In the genomic region with DNA sequence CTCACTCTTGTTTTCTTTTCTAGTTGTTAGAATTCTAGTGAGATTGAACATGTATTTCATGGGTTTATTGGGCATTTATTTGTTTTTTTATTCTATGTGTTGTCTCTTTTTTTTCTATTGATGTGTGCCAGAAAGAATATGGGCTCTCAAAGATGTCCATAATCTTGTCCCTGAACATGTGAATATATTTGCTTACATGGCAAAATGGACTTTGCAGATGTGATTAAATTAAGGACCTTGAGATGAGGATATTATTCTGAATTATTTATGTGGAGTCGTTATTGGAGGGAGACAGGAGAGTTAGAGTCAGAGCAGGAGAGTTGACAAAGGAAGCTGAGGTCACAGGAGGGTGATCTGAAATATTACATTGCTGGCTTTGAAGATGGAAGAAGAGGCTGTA, we compare ENCODE assay signal across 31 cellular contexts.
"Had no signal": no experiment of that assay in that cellular context is flagged by ENCODE, and none has a peak within 500 bp of the region (broad histone marks: within the 10 kb centered on the region; RNA-seq: fewer than 3 reads in every experiment).

No MANE protein-coding gene starts in this region.

- FAIRE-seq: urothelium cell line had no signal

- H3K36me3 ChIP-seq: neural progenitor cell, ovary, spleen, suprapubic skin, tibial artery, transverse colon, vagina had no signal

- H3K9me3 ChIP-seq: ovary, psoas muscle, spleen, suprapubic skin, testis, tibial artery, transverse colon, vagina had no signal

- DNase-seq: naive thymus-derived CD8-positive, alpha-beta T cell; occipital lobe; ovary; posterior cingulate gyrus; psoas muscle; right cardiac atrium; spleen; stimulated activated CD4-positive, alpha-beta T cell treated with anti-CD3 and anti-CD28 coated beads, Interleukin-12 subunit alpha, Interleukin-12 subunit beta, amount 100 ng/mL, for 4 hours; stimulated activated CD4-positive, alpha-beta T cell treated with anti-CD3 and anti-CD28 coated beads, Interleukin-1b, Interleukin-23, amount 100 ng/mL, for 48 hours; stimulated activated CD4-positive, alpha-beta T cell treated with anti-CD3 and anti-CD28 coated beads, Interleukin-4, amount 100 ng/mL, for 1 hour; stimulated activated CD4-positive, alpha-beta T cell treated with anti-CD3 and anti-CD28 coated beads, Interleukin-4, amount 100 ng/mL, for 4 hours; stimulated activated CD8-positive, alpha-beta memory T cell treated with anti-CD3 and anti-CD28 coated beads, Interleukin-4, amount 100 ng/mL, for 48 hours; stimulated activated naive CD4-positive, alpha-beta T cell; stimulated activated naive CD8-positive, alpha-beta T cell treated with anti-CD3 and anti-CD28 coated beads, Interleukin-15, amount 100 ng/mL, for 72 hours; stimulated activated naive CD8-positive, alpha-beta T cell treated with anti-CD3 and anti-CD28 coated beads, Interleukin-15, Interleukin-2, amounts not matched to agents 100 U/mL and 50 U/mL, for 24 hours; substantia nigra; testis; tibial artery; transverse colon had no signal

- H3K4me3 ChIP-seq: neural progenitor cell, ovary, psoas muscle, skin epidermis, smooth muscle cell, spleen, suprapubic skin, testis, tibial artery, transverse colon, vagina had no signal

- H3K27ac Mint-ChIP-seq: natural killer cell treated with Interleukin-12 subunit alpha and Interleukin-12 subunit beta and Interleukin-15 and Interleukin-18, amount 100 ng/mL, for 72 hours; neural progenitor cell; progenitor cell of endocrine pancreas; stimulated activated memory B cell treated with anti-CD40 and anti-IgM and Interleukin-4, amounts not matched to agents 10 μg/mL and 1 μg/mL and 100 μg/mL, for 72 hours; stimulated activated naive CD8-positive, alpha-beta T cell treated with anti-CD3 and anti-CD28 coated beads, Interleukin-15, amount 100 ng/mL, for 72 hours; type B pancreatic cell had no signal

- H3K79me2 ChIP-seq: parathyroid adenoma had no signal

- H3K4me1 ChIP-seq: neural progenitor cell, parathyroid adenoma, psoas muscle, testis, tibial artery, transverse colon, vagina had no signal

- H3K4me1 Mint-ChIP-seq: neural progenitor cell; stimulated activated naive CD8-positive, alpha-beta T cell treated with anti-CD3 and anti-CD28 coated beads, Interleukin-15, amount 100 ng/mL, for 72 hours had no signal

- H3K36me3 Mint-ChIP-seq: naive thymus-derived CD8-positive, alpha-beta T cell; natural killer cell treated with Interleukin-12 subunit alpha and Interleukin-12 subunit beta and Interleukin-15 and Interleukin-18, amount 100 ng/mL, for 72 hours; neural progenitor cell; stimulated activated memory B cell treated with anti-CD40 and anti-IgM and Interleukin-4, amounts not matched to agents 10 μg/mL and 1 μg/mL and 100 μg/mL, for 72 hours; type B pancreatic cell had no signal

- H3K27me3 ChIP-seq: neural progenitor cell, ovary, spleen, suprapubic skin, testis, tibial artery, transverse colon, vagina had no signal

- H3K4me2 ChIP-seq: neural progenitor cell, smooth muscle cell had no signal

- H3K9ac ChIP-seq: neural progenitor cell, parathyroid adenoma had no signal

- H2AFZ ChIP-seq: neural progenitor cell, parathyroid adenoma had no signal

- H3K27me3 Mint-ChIP-seq: progenitor cell of endocrine pancreas, type B pancreatic cell had no signal

- H3K27ac ChIP-seq: neural progenitor cell, ovary, parathyroid adenoma, psoas muscle, skin epidermis, spleen, suprapubic skin, testis, tibial artery, transverse colon, vagina had no signal

- ATAC-seq: naive thymus-derived CD8-positive, alpha-beta T cell; natural killer cell treated with Interleukin-12 subunit alpha and Interleukin-12 subunit beta and Interleukin-15 and Interleukin-18, amount 100 ng/mL, for 72 hours; psoas muscle; right cardiac atrium; sciatic nerve; stimulated activated memory B cell treated with anti-CD40 and anti-IgM and Interleukin-4, amounts not matched to agents 10 μg/mL and 1 μg/mL and 100 μg/mL, for 72 hours; stimulated activated naive CD8-positive, alpha-beta T cell treated with anti-CD3 and anti-CD28 coated beads, Interleukin-15, amount 100 ng/mL, for 72 hours; stimulated activated naive CD8-positive, alpha-beta T cell treated with anti-CD3 and anti-CD28 coated beads, Interleukin-15, Interleukin-2, amounts not matched to agents 100 U/mL and 50 U/mL, for 24 hours had no signal

- H3K9me3 Mint-ChIP-seq: natural killer cell treated with Interleukin-12 subunit alpha and Interleukin-12 subunit beta and Interleukin-15 and Interleukin-18, amount 100 ng/mL, for 72 hours; stimulated activated memory B cell treated with anti-CD40 and anti-IgM and Interleukin-4, amounts not matched to agents 10 μg/mL and 1 μg/mL and 100 μg/mL, for 72 hours; stimulated activated naive CD8-positive, alpha-beta T cell treated with anti-CD3 and anti-CD28 coated beads, Interleukin-15, amount 100 ng/mL, for 72 hours; type B pancreatic cell had no signal

- H3K4me3 Mint-ChIP-seq: naive thymus-derived CD8-positive, alpha-beta T cell; natural killer cell treated with Interleukin-12 subunit alpha and Interleukin-12 subunit beta and Interleukin-15 and Interleukin-18, amount 100 ng/mL, for 72 hours; neural progenitor cell; stimulated activated memory B cell treated with anti-CD40 and anti-IgM and Interleukin-4, amounts not matched to agents 10 μg/mL and 1 μg/mL and 100 μg/mL, for 72 hours; stimulated activated naive CD8-positive, alpha-beta T cell treated with anti-CD3 and anti-CD28 coated beads, Interleukin-15, amount 100 ng/mL, for 72 hours; type B pancreatic cell had no signal
